20 cellular contexts compared by ENCODE assay signal in the genomic region with DNA sequence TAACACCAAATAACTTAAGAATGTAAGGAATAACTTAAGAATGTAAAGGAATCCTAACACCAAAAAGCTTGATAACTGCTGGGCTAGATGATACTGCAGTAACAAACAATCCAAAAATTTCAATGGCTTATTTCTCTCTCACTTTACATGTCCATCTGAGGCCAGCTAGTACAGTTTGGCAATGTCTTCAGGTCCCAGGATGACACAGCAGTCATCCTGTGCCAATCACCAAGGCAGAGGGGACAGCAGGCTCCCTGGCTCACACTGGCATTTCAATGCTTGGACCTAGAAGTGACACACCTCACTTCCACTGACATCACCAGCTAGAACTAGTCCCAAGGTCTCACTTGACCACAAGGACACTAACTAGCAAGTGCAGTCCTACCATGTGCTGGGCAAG. TPM values are rescaled to one million over a fixed set of nuclear protein-coding genes. Genes with fewer than 3 reads are reported as not detected.
A peak's percentile ranks its signal among the peaks of the same experiment; 100 is the strongest.
DNase-seq lines count a peak whose midpoint lies in the region; ATAC-seq, FAIRE-seq and TF ChIP-seq lines count a peak whose summit lies in the region.
"Had no signal": no experiment of that assay in that cellular context is flagged by ENCODE, and none has a peak within 500 bp of the region (broad histone marks: within the 10 kb centered on the region; RNA-seq: fewer than 3 reads in every experiment).

No MANE protein-coding gene starts in this region.

- H3K9me3 ChIP-seq in endodermal cell (ENCODE audit: control insufficient read depth, low read length) (no peaks in the 10 kb centered on the region), body of pancreas (no peaks in the 10 kb centered on the region)
- H3K9me3 ChIP-seq: Peyer's patch, thyroid gland had no signal

- no peak for TF ChIP-seq CTCF in endodermal cell (conservative IDR thresholded peaks at IDR 0.05)
- no peak for TF ChIP-seq CTCF in body of pancreas (IDR thresholded peaks at IDR 0.05)

- ATAC-seq in body of pancreas (no peak), HG02970 (IDR thresholded peaks at IDR 0.05; ENCODE audit: low FRiP score, unreplicated experiment) (no peak), HG02885 (IDR thresholded peaks at IDR 0.05; ENCODE audit: poor library complexity, unreplicated experiment) (no peak)
- ATAC-seq in natural killer cell treated with Interleukin-12 subunit alpha and Interleukin-12 subunit beta and Interleukin-15 and Interleukin-18, amount 100 ng/mL, for 72 hours, result no peak
- ATAC-seq: activated naive CD4-positive, alpha-beta T cell treated with anti-CD3 and anti-CD28 coated beads, Interleukin-2, amount 50 U/mL, for 72 hours; activated T-cell treated with anti-CD3 and anti-CD28 coated beads, Interleukin-2, amount 50 U/mL, for 4 hours had no signal

- peaks cover 13% of the 10 kb centered on the region for H3K36me3 Mint-ChIP-seq in endodermal cell (ENCODE audit: low read depth)
- H3K36me3 Mint-ChIP-seq in natural killer cell treated with Interleukin-12 subunit alpha and Interleukin-12 subunit beta and Interleukin-15 and Interleukin-18, amount 100 ng/mL, for 72 hours, result no peaks in the 10 kb centered on the region
- H3K36me3 Mint-ChIP-seq: activated CD4-positive, alpha-beta memory T cell treated with anti-CD3 and anti-CD28 coated beads for 36 hours; activated naive CD4-positive, alpha-beta T cell treated with anti-CD3 and anti-CD28 coated beads, Interleukin-2, amount 50 U/mL, for 72 hours; CD4-positive, CD25-positive, alpha-beta regulatory T cell had no signal

- intact Hi-C loops in body of pancreas (cut with DNase I), result no loop called here

- peak; percentile 4 for DNase-seq in A172 (ENCODE audit: low spot score)
- no peak for DNase-seq in HTR-8/SVneo (ENCODE audit: insufficient read length, low spot score)
- DNase-seq in endodermal cell, result no peak
- DNase-seq in hepatic stellate cell (ENCODE audit: low spot score), result peak; percentile 55
- no peak for DNase-seq in body of pancreas
- no peak for DNase-seq in natural killer cell treated with Interleukin-12 subunit alpha and Interleukin-12 subunit beta and Interleukin-15 and Interleukin-18, amount 100 ng/mL, for 72 hours (ENCODE audit: low spot score)
- DNase-seq: 8988T; activated CD4-positive, alpha-beta memory T cell treated with anti-CD3 and anti-CD28 coated beads for 36 hours; activated T-cell treated with anti-CD3 and anti-CD28 coated beads, Interleukin-2, amount 50 U/mL, for 4 hours; CD4-positive, CD25-positive, alpha-beta regulatory T cell; DMS79 treated with DMSO at 0.1 percent for 48 hours; effector CD4-positive, alpha-beta T cell; NCI-H748 treated with DMSO at 0.1 percent for 48 hours; Peyer's patch; thyroid gland; WERI-Rb-1 had no signal

- H3K27ac Mint-ChIP-seq in endodermal cell, result peak overlapping the region; percentile 62
- no peak overlapping the region for H3K27ac Mint-ChIP-seq in natural killer cell treated with Interleukin-12 subunit alpha and Interleukin-12 subunit beta and Interleukin-15 and Interleukin-18, amount 100 ng/mL, for 72 hours
- H3K27ac Mint-ChIP-seq: activated CD4-positive, alpha-beta memory T cell treated with anti-CD3 and anti-CD28 coated beads for 36 hours; activated naive CD4-positive, alpha-beta T cell treated with anti-CD3 and anti-CD28 coated beads, Interleukin-2, amount 50 U/mL, for 72 hours; CD4-positive, CD25-positive, alpha-beta regulatory T cell had no signal

- no peak overlapping the region for H3K9ac ChIP-seq in endodermal cell (ENCODE audit: extremely low read depth, low read length, poor library complexity, severe bottlenecking)

- H3K27ac ChIP-seq in endodermal cell (ENCODE audit: low read depth, low read length) (no peak overlapping the region), body of pancreas (no peak overlapping the region)
- H3K27ac ChIP-seq: Peyer's patch, thyroid gland, WERI-Rb-1 had no signal

- H3K36me3 ChIP-seq in endodermal cell (ENCODE audit: control insufficient read depth, insufficient read depth, low read length), result peaks cover 14% of the 10 kb centered on the region
- H3K36me3 ChIP-seq in body of pancreas (replicated peaks in 1 of 2; ENCODE audit: insufficient read depth in 1 of 2, low read depth in 2 of 2), result no peaks in the 10 kb centered on the region
- H3K36me3 ChIP-seq: Peyer's patch, thyroid gland, WERI-Rb-1 had no signal

- no peak for TF ChIP-seq POLR2A in body of pancreas (IDR thresholded peaks at IDR 0.05)

- H3K27me3 Mint-ChIP-seq in endodermal cell (ENCODE audit: insufficient read depth), result no peaks in the 10 kb centered on the region
- H3K27me3 Mint-ChIP-seq in natural killer cell treated with Interleukin-12 subunit alpha and Interleukin-12 subunit beta and Interleukin-15 and Interleukin-18, amount 100 ng/mL, for 72 hours, result no peaks in the 10 kb centered on the region
- H3K27me3 Mint-ChIP-seq: activated CD4-positive, alpha-beta memory T cell treated with anti-CD3 and anti-CD28 coated beads for 36 hours; CD4-positive, CD25-positive, alpha-beta regulatory T cell had no signal

- FAIRE-seq in HTR-8/SVneo (lab: Jason Lieb, UNC), result peak; percentile 33

- H3K4me3 Mint-ChIP-seq in endodermal cell, result no peak overlapping the region
- no peak overlapping the region for H3K4me3 Mint-ChIP-seq in natural killer cell treated with Interleukin-12 subunit alpha and Interleukin-12 subunit beta and Interleukin-15 and Interleukin-18, amount 100 ng/mL, for 72 hours
- H3K4me3 Mint-ChIP-seq: activated CD4-positive, alpha-beta memory T cell treated with anti-CD3 and anti-CD28 coated beads for 36 hours; activated T-cell treated with anti-CD3 and anti-CD28 coated beads, Interleukin-2, amount 50 U/mL, for 4 hours; CD4-positive, CD25-positive, alpha-beta regulatory T cell had no signal

- no peaks in the 10 kb centered on the region for H3K9me3 Mint-ChIP-seq in endodermal cell
- H3K9me3 Mint-ChIP-seq in natural killer cell treated with Interleukin-12 subunit alpha and Interleukin-12 subunit beta and Interleukin-15 and Interleukin-18, amount 100 ng/mL, for 72 hours, result no peaks in the 10 kb centered on the region
- H3K9me3 Mint-ChIP-seq: activated CD4-positive, alpha-beta memory T cell treated with anti-CD3 and anti-CD28 coated beads for 36 hours; activated naive CD4-positive, alpha-beta T cell treated with anti-CD3 and anti-CD28 coated beads, Interleukin-2, amount 50 U/mL, for 72 hours; activated T-cell treated with anti-CD3 and anti-CD28 coated beads, Interleukin-2, amount 50 U/mL, for 4 hours had no signal

- no peaks in the 10 kb centered on the region for H3K27me3 ChIP-seq in endodermal cell (ENCODE audit: control insufficient read depth, insufficient read depth, low read length, poor library complexity, severe bottlenecking)
- H3K27me3 ChIP-seq in body of pancreas, result no peaks in the 10 kb centered on the region
- H3K27me3 ChIP-seq: Peyer's patch, thyroid gland had no signal

- H3K4me1 ChIP-seq in endodermal cell (ENCODE audit: control insufficient read depth, insufficient read depth, low read length) (no peaks in the 10 kb centered on the region), body of pancreas (no peaks in the 10 kb centered on the region)
- H3K4me1 ChIP-seq: Peyer's patch, thyroid gland had no signal

- H3K4me3 ChIP-seq in endodermal cell (ENCODE audit: low read length) (no peak overlapping the region), body of pancreas (no peak overlapping the region)
- H3K4me3 ChIP-seq: Peyer's patch, smooth muscle cell, thyroid gland had no signal

- H3K4me1 Mint-ChIP-seq in endodermal cell, result peaks cover 16% of the 10 kb centered on the region
- H3K4me1 Mint-ChIP-seq in natural killer cell treated with Interleukin-12 subunit alpha and Interleukin-12 subunit beta and Interleukin-15 and Interleukin-18, amount 100 ng/mL, for 72 hours (ENCODE audit: low read depth in 2 of 2), result peaks cover 21 to 27% of the 10 kb centered on the region in 2 donors

RNA-seq across cellular contexts. Expression of gene DNAJC11, which starts 15.3 kb away (rescaled TPM):
- 29.8 and 44.0 TPM in 2 replicates for total RNA-seq in A172 (2014; rRNA removed; shearing (Covaris generic))
- total RNA-seq in endodermal cell (10 to 100 TPM; 64.7 to 71.1 TPM), body of pancreas (10 to 100 TPM; 16.1 to 88.3 TPM)
- polyA plus RNA-seq in endodermal cell (2013, experiment 1 of 2), result 39.6 TPM
- 37.1 TPM for polyA plus RNA-seq in endodermal cell (2013, experiment 2 of 2)
- total RNA-seq in natural killer cell treated with Interleukin-12 subunit alpha and Interleukin-12 subunit beta and Interleukin-15 and Interleukin-18, amount 100 ng/mL, for 72 hours, result 10 to 100 TPM; 60.7 to 96.8 TPM

Comparison
In these comparisons a context has a peak if more than half of its experiments do, and no peak if none do; other contexts are left out.
1. DNase-seq: peak in A172 (single experiment) and hepatic stellate cell (single experiment); none in HTR-8/SVneo (single experiment), endodermal cell (single experiment), body of pancreas (0 of 4) and natural killer cell treated with Interleukin-12 subunit alpha and Interleukin-12 subunit beta and Interleukin-15 and Interleukin-18, amount 100 ng/mL, for 72 hours (single experiment).